In genomic region chr1:174075245-174075692, GRCh38 we compare ENCODE assay signal across 13 cellular contexts.
"Had no signal": no experiment of that assay in that cellular context is flagged by ENCODE, and none has a peak within 500 bp of the region (broad histone marks: within the 10 kb centered on the region; RNA-seq: fewer than 3 reads in every experiment).

No MANE protein-coding gene starts in this region.

- H3K27ac ChIP-seq: cardiac muscle cell, colonic mucosa, pancreas had no signal

- H3K36me3 ChIP-seq: cardiac muscle cell, colonic mucosa, pancreas had no signal

- H3K4me3 ChIP-seq: cardiac muscle cell, colonic mucosa, pancreas had no signal

- H3K9me3 ChIP-seq: colonic mucosa, pancreas had no signal

- DNase-seq: activated CD4-positive, alpha-beta T cell treated with anti-CD3 and anti-CD28 coated beads, Interleukin-2, amount 50 U/mL, for 4 hours; activated CD4-positive, CD25-positive, alpha-beta regulatory T cell treated with anti-CD3 and anti-CD28 coated beads, Interleukin-2, amount 50 U/mL, for 72 hours; activated effector memory CD4-positive, alpha-beta T cell treated with anti-CD3 and anti-CD28 coated beads, Interleukin-2, amount 50 U/mL, for 16 hours; activated T-cell treated with anti-CD3 and anti-CD28 coated beads, Interleukin-2, amount 50 U/mL, for 24 hours; anterior cingulate cortex; colonic mucosa; islet precursor cell; left ventricle myocardium superior; pancreas; stimulated activated CD4-positive, alpha-beta T cell treated with anti-CD3 and anti-CD28 coated beads, Interleukin-2, amount 100 ng/mL, for 48 hours; stimulated activated naive CD4-positive, alpha-beta T cell treated with Interleukin-2 at 50 U/mL for 16 hours had no signal

- H3K27me3 ChIP-seq: cardiac muscle cell, colonic mucosa, pancreas had no signal

- ATAC-seq: activated naive CD4-positive, alpha-beta T cell treated with anti-CD3 and anti-CD28 coated beads, Interleukin-2, amount 50 U/mL, for 72 hours; left ventricle myocardium superior had no signal

- H3K4me1 ChIP-seq: colonic mucosa, pancreas had no signal
